1 cellular context compared by ENCODE assay signal in genomic region chr6:154458565-154459475, GRCh38.
TF ChIP-seq lines count a peak whose summit lies in the region.

No MANE protein-coding gene starts in this region.

TF ChIP-seq in GM23338, 12 proteins besides CTCF, POLR2A, EP300 and RAD21 (continued from another document):
- TF ChIP-seq ETS1 (IDR thresholded peaks at IDR 0.05) (no peak), ZNF331 (CRISPR knock-in tag; IDR thresholded peaks at IDR 0.05; ENCODE audit: low read depth) (no peak), JUNB (IDR thresholded peaks at IDR 0.05; ENCODE audit: unreplicated experiment) (no peak)
